Comparison of ENCODE assay signal across 11 cellular contexts in genomic region chr19:43820861-43821215, GRCh38. TPM values are rescaled to one million over a fixed set of nuclear protein-coding genes. Genes with fewer than 3 reads are reported as not detected.
DNase-seq lines count a peak whose midpoint lies in the region; ATAC-seq lines count a peak whose summit lies in the region.
"Had no signal": no experiment of that assay in that cellular context is flagged by ENCODE, and none has a peak within 500 bp of the region (broad histone marks: within the 10 kb centered on the region; RNA-seq: fewer than 3 reads in every experiment).

No MANE protein-coding gene starts in this region.

- peak overlapping the region; percentile 80 for H3K4me3 ChIP-seq in adipocyte (ENCODE audit: low read length)

- H3K27me3 Mint-ChIP-seq in activated CD4-positive, alpha-beta T cell treated with anti-CD3 and anti-CD28 coated beads for 36 hours, result peaks cover 22% of the 10 kb centered on the region
- H3K27me3 Mint-ChIP-seq in immature natural killer cell (ENCODE audit: low read depth in 3 of 3), result peaks cover 14 to 44% (median 21%) of the 10 kb centered on the region in 3 donors

- peak overlapping the region; percentile 73 for H3K4me3 Mint-ChIP-seq in activated CD4-positive, alpha-beta T cell treated with anti-CD3 and anti-CD28 coated beads for 36 hours
- peak overlapping the region in 4 of 5 donors; percentile 66 to 82 (median 78) for H3K4me3 Mint-ChIP-seq in immature natural killer cell

- peak overlapping the region; percentile 10 for H3K9ac ChIP-seq in adipocyte (ENCODE audit: low read length)

- no peak for ATAC-seq in activated CD4-positive, alpha-beta T cell treated with anti-CD3 and anti-CD28 coated beads for 36 hours
- ATAC-seq in HG03354 (IDR thresholded peaks at IDR 0.05; ENCODE audit: poor library complexity, severe bottlenecking, unreplicated experiment), result no peak

- H3K27me3 ChIP-seq in adipocyte (replicated peaks; ENCODE audit: control insufficient read depth, insufficient read depth, low read length), result no peaks in the 10 kb centered on the region

- peaks cover 4% of the 10 kb centered on the region for H3K9me3 Mint-ChIP-seq in activated CD4-positive, alpha-beta T cell treated with anti-CD3 and anti-CD28 coated beads for 36 hours (ENCODE audit: low read depth)
- peaks cover 0 to 3% (median 0%) of the 10 kb centered on the region in 6 donors for H3K9me3 Mint-ChIP-seq in immature natural killer cell

- intact Hi-C loops in activated CD4-positive, alpha-beta T cell treated with anti-CD3 and anti-CD28 coated beads for 36 hours (cut with DNase I, micrococcal nuclease), result loop anchor here in 1 of 2 experiments (10.0 kb wide), 1 partner anchor 114 kb away; the partner anchor contains the start of gene ZNF45

- H3K4me1 ChIP-seq in adipocyte (ENCODE audit: control insufficient read depth, insufficient read depth, low read length), result peaks cover 5% of the 10 kb centered on the region

- H3K4me1 Mint-ChIP-seq in activated CD4-positive, alpha-beta T cell treated with anti-CD3 and anti-CD28 coated beads for 36 hours, result peaks cover 11% of the 10 kb centered on the region
- H3K4me1 Mint-ChIP-seq in immature natural killer cell, result peaks cover 9 to 10% of the 10 kb centered on the region in 2 donors

- H3K36me3 ChIP-seq in adipocyte (ENCODE audit: control insufficient read depth, insufficient read depth, low read length, severe bottlenecking), result no peaks in the 10 kb centered on the region

- CTCF ChIA-PET in activated CD4-positive, alpha-beta T cell treated with anti-CD3 and anti-CD28 coated beads for 36 hours (lab: Charles Lee), result interaction anchor here (0.6 to 3.2 kb wide), 3 partner anchors 11 to 374 kb away, joined by 3 to 16 read pairs (median 3); no protein-coding TSS in a partner anchor

- POLR2A ChIA-PET in activated CD4-positive, alpha-beta T cell treated with anti-CD3 and anti-CD28 coated beads for 36 hours (lab: Charles Lee), result interaction anchor here (0.5 kb wide), 1 partner anchor 300 kb away, joined by 3 read pairs; no protein-coding TSS in a partner anchor

- no peaks in the 10 kb centered on the region for H3K9me3 ChIP-seq in adipocyte (ENCODE audit: control insufficient read depth, low read length)

- DNase-seq in activated CD4-positive, alpha-beta T cell treated with anti-CD3 and anti-CD28 coated beads for 36 hours, result no peak
- DNase-seq in activated CD4-positive, alpha-beta T cell treated with anti-CD3 and anti-CD28 coated beads for 1 hour, result no peak
- no peak for DNase-seq in adipocyte (ENCODE audit: low read depth)
- no peak for DNase-seq in immature natural killer cell
- peak; percentile 18 for DNase-seq in superior temporal gyrus (ENCODE audit: extremely low spot score)
- no peak for DNase-seq in GM19238 (ENCODE audit: insufficient read length, low spot score)
- DNase-seq in NCI-H1417 treated with DMSO at 0.1 percent for 48 hours (lab: John Stamatoyannopoulos, UW), result no peak
- DNase-seq: NCI-H446 had no signal

- no peaks in the 10 kb centered on the region for H3K36me3 Mint-ChIP-seq in activated CD4-positive, alpha-beta T cell treated with anti-CD3 and anti-CD28 coated beads for 36 hours (ENCODE audit: low read depth)
- no peaks in the 10 kb centered on the region for H3K36me3 Mint-ChIP-seq in immature natural killer cell

- peak overlapping the region; percentile 56 for H3K27ac Mint-ChIP-seq in activated CD4-positive, alpha-beta T cell treated with anti-CD3 and anti-CD28 coated beads for 36 hours
- H3K27ac Mint-ChIP-seq in immature natural killer cell, result no peak overlapping the region

RNA-seq across cellular contexts. Expression of gene ZNF283, which starts 6.3 kb away (rescaled TPM):
- 1 to 10 TPM; 5.4 to 6.8 TPM for total RNA-seq in activated CD4-positive, alpha-beta T cell treated with anti-CD3 and anti-CD28 coated beads for 36 hours
- polyA plus RNA-seq in immature natural killer cell, result 1 to 10 TPM in 2 of 3 donors, not detected in 1; 1.7 to 3.2 TPM

RNA-seq across cellular contexts. Expression of gene LYPD5, which starts 18.6 kb away (rescaled TPM):
- total RNA-seq in activated CD4-positive, alpha-beta T cell treated with anti-CD3 and anti-CD28 coated beads for 36 hours, result 1 to 10 TPM in 1 of 2 experiments, under 1 TPM in 1; 0.86 to 1.2 TPM
- polyA plus RNA-seq in immature natural killer cell, result 1 to 10 TPM in 1 of 3 donors, not detected in 2; 3.4 TPM
- total RNA-seq: A172 had no signal

RNA-seq across cellular contexts. Expression of gene KCNN4, which starts 40.1 kb away (rescaled TPM):
- total RNA-seq in activated CD4-positive, alpha-beta T cell treated with anti-CD3 and anti-CD28 coated beads for 36 hours, result 100 to 1,000 TPM; 103 to 110 TPM
- polyA plus RNA-seq in immature natural killer cell, result under 1 TPM in 2 of 3 donors, not detected in 1; 0.19 to 0.27 TPM
- total RNA-seq: lung microvascular endothelial cell had no signal
